10 cellular contexts compared by ENCODE assay signal in the genomic region with DNA sequence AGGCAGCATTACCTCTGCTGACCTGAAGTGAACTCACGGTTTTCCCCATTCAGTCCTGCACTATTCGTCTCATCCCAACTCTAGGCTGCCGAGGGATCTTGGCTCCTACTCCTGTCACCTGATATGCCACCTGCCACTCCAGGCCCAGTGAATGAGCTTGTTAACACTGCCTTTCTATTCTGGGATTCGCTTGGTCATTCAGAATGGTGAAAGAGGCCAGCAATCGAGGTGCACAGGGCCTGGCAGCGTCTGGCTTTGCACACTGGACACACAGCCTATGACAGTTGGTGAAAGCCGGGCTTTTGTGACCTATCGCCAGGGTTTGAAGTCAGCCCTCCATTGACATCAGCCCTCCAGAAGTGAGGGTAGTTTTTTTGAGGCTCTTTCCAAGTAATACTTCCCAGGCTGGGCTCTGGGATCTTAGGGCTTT. TPM values are rescaled to one million over a fixed set of nuclear protein-coding genes. Genes with fewer than 3 reads are reported as not detected.
DNase-seq lines count a peak whose midpoint lies in the region; ATAC-seq and TF ChIP-seq lines count a peak whose summit lies in the region.
"Had no signal": no experiment of that assay in that cellular context is flagged by ENCODE, and none has a peak within 500 bp of the region (broad histone marks: within the 10 kb centered on the region; RNA-seq: fewer than 3 reads in every experiment).

No MANE protein-coding gene starts in this region.

- WGBS in right cardiac atrium, result 40% methylated on average over 8 of the region's 8 CpGs

- DNase-seq in NCI-H1105 treated with DMSO at 0.1 percent for 48 hours (lab: John Stamatoyannopoulos, UW) (peak; percentile 93), RWPE1 (ENCODE audit: low spot score) (no peak), right cardiac atrium (peak; percentile 45 to 75 (median 73)), NOMO-1 treated with DMSO at 0.1 percent for 48 hours (lab: John Stamatoyannopoulos, UW; ENCODE audit: unreplicated experiment) (no peak), KG1 (lab: John Stamatoyannopoulos, UW) (no peak)
- DNase-seq: MM.1S, T-cell had no signal

- H3K27ac ChIP-seq in RWPE1, result peak overlapping the region; percentile 22
- peak overlapping the region; percentile 91 for H3K27ac ChIP-seq in right cardiac atrium (ENCODE audit: low read length)
- peak overlapping the region; percentile 71 for H3K27ac ChIP-seq in subcutaneous abdominal adipose tissue (ENCODE audit: low read depth, low read length)

- H3K4me3 ChIP-seq in right cardiac atrium (ENCODE audit: low read length) (no peak overlapping the region), subcutaneous abdominal adipose tissue (ENCODE audit: low read depth in 1 of 5, low read length in 5 of 5) (no peak overlapping the region)

- CTCF ChIA-PET in RWPE1 (lab: Yijun Ruan, JAX), result interaction anchor here (0.7 to 1.2 kb wide), 2 partner anchors 43 to 276 kb away, joined by 3 to 4 read pairs; no protein-coding TSS in a partner anchor

- H3K27me3 ChIP-seq in right cardiac atrium (ENCODE audit: control insufficient read depth, insufficient read depth), result no peaks in the 10 kb centered on the region
- H3K27me3 ChIP-seq in subcutaneous abdominal adipose tissue (ENCODE audit: control insufficient read depth in 5 of 5, insufficient read depth in 4 of 5, low read length in 5 of 5), result no peaks in the 10 kb centered on the region

- ATAC-seq in right cardiac atrium (peak; percentile 73 to 86), HG02973 (IDR thresholded peaks at IDR 0.05; ENCODE audit: unreplicated experiment) (no peak), HG02852 (IDR thresholded peaks at IDR 0.05; ENCODE audit: unreplicated experiment) (no peak)
- ATAC-seq: T-cell had no signal

- H3K9me3 ChIP-seq in right cardiac atrium (ENCODE audit: control insufficient read depth, low read length), result no peaks in the 10 kb centered on the region
- H3K9me3 ChIP-seq in subcutaneous abdominal adipose tissue (ENCODE audit: control insufficient read depth in 5 of 5, low read length in 5 of 5), result no peaks in the 10 kb centered on the region

- POLR2A ChIA-PET in RWPE1 (lab: Yijun Ruan, JAX; ENCODE audit: low non-redundant PET), result no interaction called here

- peak overlapping the region in 1 of 5 donors; percentile 37 for H3K9ac ChIP-seq in subcutaneous abdominal adipose tissue (ENCODE audit: low read length in 5 of 5)

- H3K4me1 ChIP-seq in right cardiac atrium (ENCODE audit: control insufficient read depth, insufficient read depth, low read length) (peaks cover 63% of the 10 kb centered on the region), subcutaneous abdominal adipose tissue (ENCODE audit: control insufficient read depth in 5 of 5, insufficient read depth in 5 of 5, low read length in 5 of 5) (peaks cover 10 to 45% (median 41%) of the 10 kb centered on the region in 5 donors)

- peaks cover 0 to 14% (median 3%) of the 10 kb centered on the region in 5 donors for H3K36me3 ChIP-seq in subcutaneous abdominal adipose tissue (ENCODE audit: control insufficient read depth in 5 of 5, insufficient read depth in 5 of 5, low read length in 5 of 5)

- TF ChIP-seq CTCF in RWPE1 (conservative IDR thresholded peaks at IDR 0.05; ENCODE audit: low read depth), result no peak

- intact Hi-C loops in right cardiac atrium (cut with DNase I), result no loop called here

RNA-seq across cellular contexts. Expression of a gene that starts 59.3 kb away (rescaled TPM):
- 1,000 to 10,000 TPM; 1,717 to 2,567 (median 2,144) TPM for total RNA-seq in right cardiac atrium
- 1,393 TPM for polyA plus RNA-seq in right cardiac atrium

Comparison
In these comparisons a context has a peak if more than half of its experiments do, and no peak if none do; other contexts are left out.
1. DNase-seq: peak in NCI-H1105 treated with DMSO at 0.1 percent for 48 hours (single experiment) and right cardiac atrium (3 of 3); none in RWPE1 (single experiment), NOMO-1 treated with DMSO at 0.1 percent for 48 hours (single experiment) and KG1 (single experiment).
2. H3K27ac ChIP-seq: peak in every context shown above with its lines; median percentile 91 in right cardiac atrium; 71 in subcutaneous abdominal adipose tissue; 22 in RWPE1.
3. ATAC-seq: peak in right cardiac atrium (2 of 2); none in HG02973 (single experiment) and HG02852 (single experiment).